In genomic region chr2:58427572-58428285, GRCh38 we compare ENCODE assay signal across 9 cellular contexts.
A peak's percentile ranks its signal among the peaks of the same experiment; 100 is the strongest.
DNase-seq lines count a peak whose midpoint lies in the region; ATAC-seq and TF ChIP-seq lines count a peak whose summit lies in the region.
"Had no signal": no experiment of that assay in that cellular context is flagged by ENCODE, and none has a peak within 500 bp of the region (broad histone marks: within the 10 kb centered on the region; RNA-seq: fewer than 3 reads in every experiment).

No MANE protein-coding gene starts in this region.

- CTCF ChIA-PET in activated naive CD4-positive, alpha-beta T cell treated with anti-CD3 and anti-CD28 coated beads for 36 hours (lab: Charles Lee): interaction anchor here (0.7 kb wide), 1 partner anchor 522 kb away, joined by 3 read pairs; no protein-coding TSS in a partner anchor

- DNase-seq in activated naive CD4-positive, alpha-beta T cell treated with anti-CD3 and anti-CD28 coated beads for 36 hours: peak; percentile 6
- no peak for DNase-seq in activated naive CD4-positive, alpha-beta T cell treated with Interleukin-2 at 50 U/mL for 16 hours
- DNase-seq in NCI-H2029 (lab: John Stamatoyannopoulos, UW) (peak; percentile 38), astrocyte of the cerebellum (ENCODE audit: low read depth) (peak; percentile 20), kidney epithelial cell (ENCODE audit: low read depth) (no peak)
- no peak for DNase-seq in stimulated activated naive B cell treated with anti-CD40 and anti-IgM and Interleukin-4, amounts not matched to agents 10 μg/mL and 1 μg/mL and 100 μg/mL, for 72 hours

- in situ Hi-C loops in astrocyte of the cerebellum (cut with HindIII; ENCODE audit: low sequenced_read_pairs): no loop called here

- peak in 1 of 2 donors; percentile 33 for ATAC-seq in stimulated activated naive B cell treated with anti-CD40 and anti-IgM and Interleukin-4, amounts not matched to agents 10 μg/mL and 1 μg/mL and 100 μg/mL, for 72 hours (replicated peaks)
- ATAC-seq in HG03045 (IDR thresholded peaks at IDR 0.05; ENCODE audit: unreplicated experiment) (no peak), HG03095 (IDR thresholded peaks at IDR 0.05; ENCODE audit: unreplicated experiment) (no peak)

- peaks cover 37% of the 10 kb centered on the region for H3K27me3 Mint-ChIP-seq in activated naive CD4-positive, alpha-beta T cell treated with anti-CD3 and anti-CD28 coated beads for 36 hours (ENCODE audit: low read depth)
- peaks cover 29 to 42% of the 10 kb centered on the region in 2 donors for H3K27me3 Mint-ChIP-seq in stimulated activated naive B cell treated with anti-CD40 and anti-IgM and Interleukin-4, amounts not matched to agents 10 μg/mL and 1 μg/mL and 100 μg/mL, for 72 hours

- intact Hi-C loops in activated naive CD4-positive, alpha-beta T cell treated with anti-CD3 and anti-CD28 coated beads for 36 hours (cut with micrococcal nuclease): no loop called here

- H3K4me1 Mint-ChIP-seq in activated naive CD4-positive, alpha-beta T cell treated with anti-CD3 and anti-CD28 coated beads for 36 hours (ENCODE audit: low read depth): peaks cover 5% of the 10 kb centered on the region
- peaks cover 2 to 9% of the 10 kb centered on the region in 2 donors for H3K4me1 Mint-ChIP-seq in stimulated activated naive B cell treated with anti-CD40 and anti-IgM and Interleukin-4, amounts not matched to agents 10 μg/mL and 1 μg/mL and 100 μg/mL, for 72 hours

- no peaks in the 10 kb centered on the region for H3K27me3 ChIP-seq in kidney epithelial cell (ENCODE audit: control insufficient read depth, insufficient read depth, low read length)

- H3K27ac Mint-ChIP-seq in activated naive CD4-positive, alpha-beta T cell treated with anti-CD3 and anti-CD28 coated beads for 36 hours: no peak overlapping the region
- H3K27ac Mint-ChIP-seq in stimulated activated naive B cell treated with anti-CD40 and anti-IgM and Interleukin-4, amounts not matched to agents 10 μg/mL and 1 μg/mL and 100 μg/mL, for 72 hours: no peak overlapping the region

- H3K4me3 Mint-ChIP-seq in activated naive CD4-positive, alpha-beta T cell treated with anti-CD3 and anti-CD28 coated beads for 36 hours: peak overlapping the region; percentile 63
- H3K4me3 Mint-ChIP-seq in stimulated activated naive B cell treated with anti-CD40 and anti-IgM and Interleukin-4, amounts not matched to agents 10 μg/mL and 1 μg/mL and 100 μg/mL, for 72 hours: peak overlapping the region; percentile 84 to 87

- no peaks in the 10 kb centered on the region for H3K9me3 Mint-ChIP-seq in activated naive CD4-positive, alpha-beta T cell treated with anti-CD3 and anti-CD28 coated beads for 36 hours
- H3K9me3 Mint-ChIP-seq in stimulated activated naive B cell treated with anti-CD40 and anti-IgM and Interleukin-4, amounts not matched to agents 10 μg/mL and 1 μg/mL and 100 μg/mL, for 72 hours: no peaks in the 10 kb centered on the region

- H3K4me3 ChIP-seq in astrocyte of the cerebellum (ENCODE audit: low read depth, low read length) (peak overlapping the region; percentile 64), kidney epithelial cell (ENCODE audit: low read depth, low read length) (peak overlapping the region; percentile 46)

- no peak for TF ChIP-seq CTCF in astrocyte of the cerebellum (IDR thresholded peaks at IDR 0.05; ENCODE audit: low read depth, low read length, missing control alignments)
- TF ChIP-seq CTCF in kidney epithelial cell (IDR thresholded peaks at IDR 0.05; ENCODE audit: insufficient read depth, low read length, poor library complexity, severe bottlenecking): no peak

- H3K36me3 Mint-ChIP-seq in activated naive CD4-positive, alpha-beta T cell treated with anti-CD3 and anti-CD28 coated beads for 36 hours (ENCODE audit: low read depth): no peaks in the 10 kb centered on the region
- H3K36me3 Mint-ChIP-seq in stimulated activated naive B cell treated with anti-CD40 and anti-IgM and Interleukin-4, amounts not matched to agents 10 μg/mL and 1 μg/mL and 100 μg/mL, for 72 hours: no peaks in the 10 kb centered on the region

- H3K36me3 ChIP-seq in kidney epithelial cell (ENCODE audit: control insufficient read depth, insufficient read depth, low read length): no peaks in the 10 kb centered on the region
- H3K36me3 ChIP-seq: neutrophil had no signal

Comparison
In these comparisons a context has a peak if more than half of its experiments do, and no peak if none do; other contexts are left out.
1. DNase-seq: peak in activated naive CD4-positive, alpha-beta T cell treated with anti-CD3 and anti-CD28 coated beads for 36 hours (single experiment), NCI-H2029 (single experiment) and astrocyte of the cerebellum (single experiment); none in activated naive CD4-positive, alpha-beta T cell treated with Interleukin-2 at 50 U/mL for 16 hours (single experiment), kidney epithelial cell (single experiment) and stimulated activated naive B cell treated with anti-CD40 and anti-IgM and Interleukin-4, amounts not matched to agents 10 μg/mL and 1 μg/mL and 100 μg/mL, for 72 hours (single experiment).